Comparison of ENCODE assay signal across 8 cellular contexts in the genomic region with DNA sequence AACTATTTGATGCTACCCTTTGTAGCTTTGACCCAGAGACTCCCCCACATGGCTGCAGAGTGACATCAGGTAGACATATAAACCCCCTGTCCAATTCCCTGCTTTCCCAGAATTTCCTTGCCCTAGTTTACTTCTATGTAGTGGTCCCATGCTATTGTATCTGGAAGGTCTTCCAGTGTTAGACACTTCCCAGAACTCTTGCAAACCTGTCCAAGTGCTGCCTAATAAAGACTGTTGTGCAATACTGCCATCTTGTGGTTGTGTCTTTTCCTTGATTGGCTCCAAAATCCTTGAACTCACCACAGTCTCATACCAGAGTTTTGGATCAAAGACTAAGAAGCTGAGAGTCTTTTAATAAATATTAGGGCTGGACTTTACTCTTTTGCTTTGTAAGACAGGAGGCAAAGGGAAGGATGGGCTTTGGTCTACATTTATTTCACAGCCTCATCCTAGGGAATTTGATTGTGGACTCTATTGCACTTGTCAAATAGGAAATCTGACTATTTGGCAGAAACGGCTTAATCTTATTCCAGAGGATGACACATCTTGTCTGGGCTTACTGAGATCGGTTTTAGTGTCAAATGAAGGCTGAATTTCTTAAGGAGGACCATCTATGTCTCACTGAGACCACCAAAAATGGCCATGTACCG.
DNase-seq lines count a peak whose midpoint lies in the region; ATAC-seq, FAIRE-seq and TF ChIP-seq lines count a peak whose summit lies in the region.

No MANE protein-coding gene starts in this region.

- TF ChIP-seq CTCF in Loucy (conservative IDR thresholded peaks at IDR 0.05; ENCODE audit: low read length): peak; percentile 89
- peak; percentile 66 for TF ChIP-seq CTCF in nephron progenitor cell (IDR thresholded peaks at IDR 0.05)

- peak; percentile 60 for ATAC-seq in esophagus mucosa
- ATAC-seq in activated T-helper 17 cell treated with anti-CD3 and anti-CD28 coated beads, Interleukin-2, amount 50 U/mL, for 72 hours (replicated peaks): no peak

- H3K27ac Mint-ChIP-seq in nephron progenitor cell: no peak overlapping the region
- H3K27ac Mint-ChIP-seq in activated T-helper 17 cell treated with anti-CD3 and anti-CD28 coated beads, Interleukin-2, amount 50 U/mL, for 72 hours: no peak overlapping the region

- H4K20me1 ChIP-seq in Loucy (ENCODE audit: insufficient read depth, low read length, poor library complexity, severe bottlenecking): no peaks in the 10 kb centered on the region

- H3K9ac ChIP-seq in Loucy (ENCODE audit: low read depth, low read length, poor library complexity, severe bottlenecking): no peak overlapping the region

- peaks cover 23% of the 10 kb centered on the region for H3K9me3 Mint-ChIP-seq in nephron progenitor cell
- H3K9me3 Mint-ChIP-seq in activated T-helper 17 cell treated with anti-CD3 and anti-CD28 coated beads, Interleukin-2, amount 50 U/mL, for 72 hours: no peaks in the 10 kb centered on the region

- H3K36me3 ChIP-seq in Loucy (ENCODE audit: insufficient read depth, low read length): no peaks in the 10 kb centered on the region

- H3K79me2 ChIP-seq in Loucy (ENCODE audit: insufficient read depth, low read length): no peaks in the 10 kb centered on the region

- H3K27me3 ChIP-seq in Loucy (ENCODE audit: insufficient read depth, low read length, poor library complexity, severe bottlenecking): no peaks in the 10 kb centered on the region

- no peak overlapping the region for H3K4me3 ChIP-seq in Loucy (ENCODE audit: low read length, poor library complexity, severe bottlenecking)

- no peaks in the 10 kb centered on the region for H3K9me2 ChIP-seq in Loucy (replicated peaks; ENCODE audit: low read depth, low read length)

- DNase-seq in activated CD4-positive, alpha-beta T cell treated with anti-CD3 and anti-CD28 coated beads for 48 hours: peak; percentile 2
- no peak for DNase-seq in activated CD4-positive, alpha-beta T cell treated with anti-CD3 and anti-CD28 coated beads for 1 hour
- DNase-seq in H54 (ENCODE audit: insufficient read length, low spot score) (no peak), RKO (ENCODE audit: low spot score) (peak; percentile 69), nephron progenitor cell (peak; percentile 19)

- H3K4me2 ChIP-seq in Loucy (ENCODE audit: low read depth, low read length, poor library complexity, severe bottlenecking): no peak overlapping the region

- peak; percentile 89 for FAIRE-seq in H54 (lab: Jason Lieb, UNC)

- no peak overlapping the region for H3K4me3 Mint-ChIP-seq in nephron progenitor cell
- no peak overlapping the region for H3K4me3 Mint-ChIP-seq in activated T-helper 17 cell treated with anti-CD3 and anti-CD28 coated beads, Interleukin-2, amount 50 U/mL, for 72 hours

- H3K36me3 Mint-ChIP-seq in nephron progenitor cell (ENCODE audit: low read depth): peaks cover 5% of the 10 kb centered on the region
- no peaks in the 10 kb centered on the region for H3K36me3 Mint-ChIP-seq in activated T-helper 17 cell treated with anti-CD3 and anti-CD28 coated beads, Interleukin-2, amount 50 U/mL, for 72 hours (ENCODE audit: low read depth)

- H3K4me1 ChIP-seq in Loucy (ENCODE audit: insufficient read depth, low read length, poor library complexity, severe bottlenecking): no peaks in the 10 kb centered on the region

- H2AFZ ChIP-seq in Loucy (ENCODE audit: low read length): no peak overlapping the region

- no peaks in the 10 kb centered on the region for H3K4me1 Mint-ChIP-seq in nephron progenitor cell
- H3K4me1 Mint-ChIP-seq in activated T-helper 17 cell treated with anti-CD3 and anti-CD28 coated beads, Interleukin-2, amount 50 U/mL, for 72 hours: no peaks in the 10 kb centered on the region

- H3K9me3 ChIP-seq in Loucy (ENCODE audit: insufficient read depth, low read depth, low read length): no peaks in the 10 kb centered on the region

- H3F3A ChIP-seq in Loucy (ENCODE audit: low read depth): no peaks in the 10 kb centered on the region

- peaks cover 3% of the 10 kb centered on the region for H3K27me3 Mint-ChIP-seq in nephron progenitor cell (ENCODE audit: low read depth, poor library complexity)
- H3K27me3 Mint-ChIP-seq in activated T-helper 17 cell treated with anti-CD3 and anti-CD28 coated beads, Interleukin-2, amount 50 U/mL, for 72 hours: no peaks in the 10 kb centered on the region

- TF ChIP-seq POLR2A in H54 (IDR thresholded peaks at IDR 0.05; ENCODE audit: low read depth, low read length): no peak

Comparison
In these comparisons a context has a peak if more than half of its experiments do, and no peak if none do; other contexts are left out.
1. DNase-seq: peak in activated CD4-positive, alpha-beta T cell treated with anti-CD3 and anti-CD28 coated beads for 48 hours (single experiment), RKO (single experiment) and nephron progenitor cell (single experiment); none in activated CD4-positive, alpha-beta T cell treated with anti-CD3 and anti-CD28 coated beads for 1 hour (single experiment) and H54 (single experiment).